Comparison of ENCODE assay signal across 9 cellular contexts in the genomic region with DNA sequence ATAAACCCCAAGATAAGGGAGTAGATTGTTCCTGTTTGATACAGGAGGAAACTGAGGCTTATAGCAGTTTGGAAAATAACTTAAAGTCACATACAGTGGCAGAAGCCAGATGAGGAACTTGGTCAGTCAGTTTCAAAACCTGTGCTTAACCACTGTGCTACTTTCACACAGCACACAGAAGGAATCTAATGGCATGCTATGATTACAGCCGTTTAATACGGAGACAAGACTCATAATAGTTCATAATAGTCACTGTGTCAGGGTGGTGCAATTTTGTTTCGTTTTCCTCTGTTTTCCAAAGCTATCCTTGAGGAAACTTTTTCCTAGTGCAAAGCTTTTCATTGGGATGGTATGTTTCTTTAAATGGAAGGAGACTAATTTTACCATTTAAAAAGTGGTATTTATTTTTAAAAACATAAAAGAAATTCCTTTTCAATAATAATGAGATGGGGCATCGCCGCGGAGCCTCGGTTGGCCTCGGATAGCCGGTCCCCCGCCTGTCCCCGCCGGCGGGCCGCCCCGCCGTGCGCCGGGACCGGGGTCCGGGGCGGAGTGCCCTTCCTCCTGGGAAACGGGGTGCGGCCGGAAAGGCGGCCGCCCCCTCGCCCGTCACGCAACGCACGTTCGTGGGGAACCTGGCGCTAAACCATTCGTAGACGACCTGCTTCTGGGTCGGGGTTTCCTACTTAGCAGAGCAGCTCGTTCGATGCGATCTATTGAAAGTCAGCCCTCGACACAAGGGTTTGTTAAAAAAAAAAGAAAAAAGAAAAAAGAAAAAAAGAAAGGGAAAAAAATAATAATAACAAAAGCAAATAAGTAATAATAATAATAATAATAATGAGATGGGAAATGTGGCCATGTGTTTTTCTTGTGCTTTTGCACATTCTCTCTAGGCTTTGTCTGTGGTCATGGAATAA.
DNase-seq lines count a peak whose midpoint lies in the region; ATAC-seq, FAIRE-seq and TF ChIP-seq lines count a peak whose summit lies in the region.
"Had no signal": no experiment of that assay in that cellular context is flagged by ENCODE, and none has a peak within 500 bp of the region (broad histone marks: within the 10 kb centered on the region; RNA-seq: fewer than 3 reads in every experiment).

No MANE protein-coding gene starts in this region.

- H3K4me1 ChIP-seq in effector memory CD4-positive, alpha-beta T cell (ENCODE audit: control insufficient read depth, insufficient read depth, low read length, poor library complexity, severe bottlenecking), result no peaks in the 10 kb centered on the region
- peaks cover 19% of the 10 kb centered on the region for H3K4me1 ChIP-seq in osteoblast (ENCODE audit: insufficient read depth, low read length)
- no peaks in the 10 kb centered on the region for H3K4me1 ChIP-seq in SJCRH30

- no peaks in the 10 kb centered on the region for H3K9me3 ChIP-seq in effector memory CD4-positive, alpha-beta T cell (ENCODE audit: control insufficient read depth, low read length)
- H3K9me3 ChIP-seq in osteoblast (ENCODE audit: low read depth, low read length), result peaks cover 5% of the 10 kb centered on the region
- 0 out of 2 replicates have a peak, but pooled peaks cover 4% of the 10 kb centered on the region for H3K9me3 ChIP-seq in SJCRH30 (replicated peaks)

- peak; percentile 87 for ATAC-seq in GM21786 (IDR thresholded peaks at IDR 0.05; ENCODE audit: unreplicated experiment)
- ATAC-seq: Panc1 had no signal

- no peak for DNase-seq in GM12891 (ENCODE audit: insufficient read length, low spot score)
- DNase-seq in MV-4-11 (lab: John Stamatoyannopoulos, UW), result peak; percentile 92
- DNase-seq in effector memory CD4-positive, alpha-beta T cell, result no peak
- peak; percentile 35 for DNase-seq in osteoblast (ENCODE audit: insufficient read length, low spot score, missing footprints)
- DNase-seq in 8988T, result no peak
- DNase-seq in iPS-NIHi7 (ENCODE audit: extremely low spot score), result no peak
- DNase-seq in SJCRH30, result no peak

- H3K4me2 ChIP-seq in osteoblast (ENCODE audit: insufficient read depth, low read length), result peak overlapping the region; percentile 84

- FAIRE-seq in GM12891 (lab: Jason Lieb, UNC), result peak; percentile 98

- H4K20me1 ChIP-seq in osteoblast (ENCODE audit: insufficient read depth, low read length), result no peaks in the 10 kb centered on the region

- TF ChIP-seq POLR2A in GM12891 (IDR thresholded peaks at IDR 0.05; ENCODE audit: low read depth, low read length), result no peak

- no peaks in the 10 kb centered on the region for H3K79me2 ChIP-seq in osteoblast (ENCODE audit: insufficient read depth, low read length)

- no peak for TF ChIP-seq CTCF in osteoblast (IDR thresholded peaks at IDR 0.05; ENCODE audit: extremely low read depth, low read depth, low read length)

- no peaks in the 10 kb centered on the region for H3K36me3 ChIP-seq in effector memory CD4-positive, alpha-beta T cell (ENCODE audit: control insufficient read depth, insufficient read depth, low read length)
- H3K36me3 ChIP-seq in osteoblast (ENCODE audit: insufficient read depth, low read length) (no peaks in the 10 kb centered on the region), SJCRH30 (no peaks in the 10 kb centered on the region)

- peak overlapping the region; percentile 48 for H3K4me3 ChIP-seq in effector memory CD4-positive, alpha-beta T cell (ENCODE audit: insufficient read depth, low read depth, low read length, poor library complexity, severe bottlenecking)
- H3K4me3 ChIP-seq in osteoblast (ENCODE audit: insufficient read depth, low read length), result peak overlapping the region; percentile 66
- no peak overlapping the region for H3K4me3 ChIP-seq in SJCRH30

- no peak overlapping the region for H3K27ac ChIP-seq in effector memory CD4-positive, alpha-beta T cell (ENCODE audit: insufficient read depth, low read length, poor library complexity, severe bottlenecking)
- H3K27ac ChIP-seq in osteoblast (ENCODE audit: low read depth, low read length), result peak overlapping the region; percentile 60
- no peak overlapping the region for H3K27ac ChIP-seq in SJCRH30

- H2AFZ ChIP-seq in osteoblast (ENCODE audit: low read length), result peak overlapping the region; percentile 69

- no peaks in the 10 kb centered on the region for H3K27me3 ChIP-seq in effector memory CD4-positive, alpha-beta T cell (replicated peaks; ENCODE audit: control insufficient read depth, insufficient read depth, low read length, poor library complexity, severe bottlenecking)
- H3K27me3 ChIP-seq in osteoblast (ENCODE audit: insufficient read depth, low read length), result no peaks in the 10 kb centered on the region
- H3K27me3 ChIP-seq in SJCRH30, result no peaks in the 10 kb centered on the region

TF ChIP-seq in GM12891, 5 proteins besides CTCF, POLR2A, EP300 and RAD21:
- no peak for TF ChIP-seq TAF1 (IDR thresholded peaks at IDR 0.05; ENCODE audit: low read depth, low read length)
- peak; percentile 42 for TF ChIP-seq SPI1 (IDR thresholded peaks at IDR 0.05; ENCODE audit: low read depth, low read length)

Comparison
In these comparisons a context has a peak if more than half of its experiments do, and no peak if none do; other contexts are left out.
1. DNase-seq: peak in MV-4-11 (single experiment) and osteoblast (single experiment); none in GM12891 (single experiment), effector memory CD4-positive, alpha-beta T cell (0 of 3), 8988T (single experiment), iPS-NIHi7 (single experiment) and SJCRH30 (0 of 2).